In genomic region chr4:93646225-93646930, GRCh38 we compare ENCODE assay signal across 1 cellular context.
TF ChIP-seq lines count a peak whose summit lies in the region.

No MANE protein-coding gene starts in this region.

TF ChIP-seq in GM12878, 131 proteins besides CTCF, POLR2A, EP300 and RAD21 (continued from another document):
- TF ChIP-seq BMI1 (IDR thresholded peaks at IDR 0.05; ENCODE audit: borderline replicate concordance), result no peak
TF ChIP-seq in GM12878: peak in this region for 0.
